In the genomic region with DNA sequence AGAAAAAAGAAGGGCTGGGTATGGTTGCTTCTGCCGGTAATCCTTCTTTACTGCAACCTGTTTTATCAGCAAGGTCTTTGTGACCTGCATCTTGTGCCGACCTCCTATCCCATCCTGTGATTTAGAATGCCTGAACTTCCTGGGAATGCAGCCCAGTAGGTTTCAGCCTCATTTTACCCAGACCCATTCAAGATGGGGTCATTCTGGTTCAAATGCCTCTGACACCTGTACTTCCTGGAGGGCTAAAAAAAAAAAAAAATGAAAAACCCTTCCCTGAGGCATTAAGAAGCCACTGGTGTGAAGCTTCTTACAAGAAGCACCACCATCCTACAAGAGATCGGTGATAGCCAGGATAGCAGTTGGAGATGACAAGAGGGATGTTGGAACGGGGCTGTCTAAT, we compare ENCODE assay signal across 3 cellular contexts.
TF ChIP-seq lines count a peak whose summit lies in the region.

No MANE protein-coding gene starts in this region.

TF ChIP-seq in HCT116, 20 proteins besides CTCF, POLR2A, EP300 and RAD21:
- TF ChIP-seq EGR1 (IDR thresholded peaks at IDR 0.05; ENCODE audit: low read depth) (no peak), SRF (IDR thresholded peaks at IDR 0.05; ENCODE audit: low read depth) (no peak), ELF1 (IDR thresholded peaks at IDR 0.05; ENCODE audit: borderline replicate concordance, low read depth) (no peak), FOSL1 (IDR thresholded peaks at IDR 0.05; ENCODE audit: low read depth) (no peak), TCF7L2 (IDR thresholded peaks at IDR 0.05; ENCODE audit: borderline replicate concordance, extremely low read depth, insufficient read depth, insufficient read length) (no peak), EZH2 (IDR thresholded peaks at IDR 0.05) (no peak), JUND (IDR thresholded peaks at IDR 0.05) (no peak)
- TF ChIP-seq, protein P1, sequence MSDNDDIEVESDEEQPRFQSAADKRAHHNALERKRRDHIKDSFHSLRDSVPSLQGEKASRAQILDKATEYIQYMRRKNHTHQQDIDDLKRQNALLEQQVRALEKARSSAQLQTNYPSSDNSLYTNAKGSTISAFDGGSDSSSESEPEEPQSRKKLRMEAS (IDR thresholded peaks at IDR 0.05) = no peak

TF ChIP-seq in WTC11, 78 proteins besides CTCF, POLR2A, EP300 and RAD21:
- TF ChIP-seq, protein P2, sequence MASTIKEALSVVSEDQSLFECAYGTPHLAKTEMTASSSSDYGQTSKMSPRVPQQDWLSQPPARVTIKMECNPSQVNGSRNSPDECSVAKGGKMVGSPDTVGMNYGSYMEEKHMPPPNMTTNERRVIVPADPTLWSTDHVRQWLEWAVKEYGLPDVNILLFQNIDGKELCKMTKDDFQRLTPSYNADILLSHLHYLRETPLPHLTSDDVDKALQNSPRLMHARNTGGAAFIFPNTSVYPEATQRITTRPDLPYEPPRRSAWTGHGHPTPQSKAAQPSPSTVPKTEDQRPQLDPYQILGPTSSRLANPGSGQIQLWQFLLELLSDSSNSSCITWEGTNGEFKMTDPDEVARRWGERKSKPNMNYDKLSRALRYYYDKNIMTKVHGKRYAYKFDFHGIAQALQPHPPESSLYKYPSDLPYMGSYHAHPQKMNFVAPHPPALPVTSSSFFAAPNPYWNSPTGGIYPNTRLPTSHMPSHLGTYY (CRISPR knock-in tag; IDR thresholded peaks at IDR 0.05) = no peak

TF ChIP-seq in H1, 55 proteins besides CTCF, POLR2A, EP300 and RAD21:
- TF ChIP-seq KDM1A (IDR thresholded peaks at IDR 0.05; ENCODE audit: borderline replicate concordance, low read length) = no peak
- TF ChIP-seq, protein P3, sequence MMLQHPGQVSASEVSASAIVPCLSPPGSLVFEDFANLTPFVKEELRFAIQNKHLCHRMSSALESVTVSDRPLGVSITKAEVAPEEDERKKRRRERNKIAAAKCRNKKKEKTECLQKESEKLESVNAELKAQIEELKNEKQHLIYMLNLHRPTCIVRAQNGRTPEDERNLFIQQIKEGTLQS (IDR thresholded peaks at IDR 0.05; ENCODE audit: insufficient read depth, low read depth, low read length) = no peak
- TF ChIP-seq BACH1 (IDR thresholded peaks at IDR 0.05; ENCODE audit: low read length) = no peak
- TF ChIP-seq TAF1 (IDR thresholded peaks at IDR 0.05; ENCODE audit: low read depth, low read length) = no peak
- no peak for TF ChIP-seq SRF (IDR thresholded peaks at IDR 0.05; ENCODE audit: low read depth, low read length)
- TF ChIP-seq ZNF274 (IDR thresholded peaks at IDR 0.05; ENCODE audit: borderline replicate concordance, extremely low read depth, low read length) = no peak
- TF ChIP-seq CEBPB (IDR thresholded peaks at IDR 0.05; ENCODE audit: low read depth, low read length) = no peak
- no peak for TF ChIP-seq CREB1 (IDR thresholded peaks at IDR 0.05)
- no peak for TF ChIP-seq SIN3A (conservative IDR thresholded peaks at IDR 0.05 in 1 of 2, IDR thresholded peaks at IDR 0.05 in 1 of 2; ENCODE audit: low read depth in 1 of 2, low read length in 2 of 2)
- TF ChIP-seq KDM5A (IDR thresholded peaks at IDR 0.05; ENCODE audit: low read length) = no peak
- TF ChIP-seq YY1 (IDR thresholded peaks at IDR 0.05; ENCODE audit: low read depth, low read length) = no peak
- TF ChIP-seq SP4 (IDR thresholded peaks at IDR 0.05; ENCODE audit: low read length) = no peak
